In genomic region chr2:29014811-29015414, GRCh38 we compare ENCODE assay signal across 8 cellular contexts. TPM values are rescaled to one million over a fixed set of nuclear protein-coding genes. Genes with fewer than 3 reads are reported as not detected.
A peak's percentile ranks its signal among the peaks of the same experiment; 100 is the strongest.
DNase-seq lines count a peak whose midpoint lies in the region; FAIRE-seq and TF ChIP-seq lines count a peak whose summit lies in the region.

No MANE protein-coding gene starts in this region.

- H3K9me3 Mint-ChIP-seq in nephron = no peaks in the 10 kb centered on the region

- peak; percentile 31 for DNase-seq in H4 (ENCODE audit: low spot score)
- peak; percentile 66 for DNase-seq in T-helper 22 cell (ENCODE audit: low read depth)
- DNase-seq in astrocyte of the spinal cord (ENCODE audit: low read depth, low spot score) = peak; percentile 85
- peak; percentile 65 for DNase-seq in urothelium cell line (ENCODE audit: low spot score)
- DNase-seq in SW 1271 (lab: John Stamatoyannopoulos, UW) = no peak
- no peak for DNase-seq in ACHN
- no peak for DNase-seq in NCI-H2227 treated with DMSO at 0.1 percent for 48 hours (lab: John Stamatoyannopoulos, UW)

- no peaks in the 10 kb centered on the region for H3K36me3 Mint-ChIP-seq in nephron (ENCODE audit: low read depth)

- H3K27me3 Mint-ChIP-seq in nephron (ENCODE audit: low read depth) = peaks cover 3% of the 10 kb centered on the region

- H3K4me3 ChIP-seq in astrocyte of the spinal cord (ENCODE audit: low read depth, low read length) = no peak overlapping the region

- TF ChIP-seq CTCF in astrocyte of the spinal cord (IDR thresholded peaks at IDR 0.05; ENCODE audit: low read depth, low read length) (peak; percentile 58), nephron (IDR thresholded peaks at IDR 0.05; ENCODE audit: unreplicated experiment in 3 of 3) (no peak)

- H3K4me3 Mint-ChIP-seq in nephron = peak overlapping the region in 1 of 3 experiments; percentile 11

- in situ Hi-C loops in astrocyte of the spinal cord (cut with HindIII; ENCODE audit: low sequenced_read_pairs) = no loop called here
- in situ Hi-C loops in ACHN (cut with HindIII; ENCODE audit: low pct_ligation_motif_present, low pct_unique_long_range_greater_than_20kb, low sequenced_read_pairs) = no loop called here

- peak; percentile 20 for FAIRE-seq in urothelium cell line (lab: Jason Lieb, UNC)

- H3K4me1 Mint-ChIP-seq in nephron = peaks cover 62% of the 10 kb centered on the region

- peak overlapping the region; percentile 0 to 70 (median 56) for H3K27ac Mint-ChIP-seq in nephron

RNA-seq across cellular contexts. Expression of gene TOGARAM2, which starts 33.8 kb away (rescaled TPM):
- total RNA-seq in H4 (2014; rRNA removed; shearing (Covaris generic)) = 0.21 TPM in 1 of 2 replicates, not detected in the other

RNA-seq across cellular contexts. Expression of gene PCARE, which starts 59.4 kb away (rescaled TPM):
- not detected in 2 replicates for total RNA-seq in H4 (2014; rRNA removed; shearing (Covaris generic))

Comparison
In these comparisons a context has a peak if more than half of its experiments do, and no peak if none do; other contexts are left out.
1. DNase-seq: peak in H4 (single experiment), T-helper 22 cell (single experiment), astrocyte of the spinal cord (single experiment) and urothelium cell line (single experiment); none in SW 1271 (0 of 2), ACHN (single experiment) and NCI-H2227 treated with DMSO at 0.1 percent for 48 hours (single experiment).